In the genomic region with DNA sequence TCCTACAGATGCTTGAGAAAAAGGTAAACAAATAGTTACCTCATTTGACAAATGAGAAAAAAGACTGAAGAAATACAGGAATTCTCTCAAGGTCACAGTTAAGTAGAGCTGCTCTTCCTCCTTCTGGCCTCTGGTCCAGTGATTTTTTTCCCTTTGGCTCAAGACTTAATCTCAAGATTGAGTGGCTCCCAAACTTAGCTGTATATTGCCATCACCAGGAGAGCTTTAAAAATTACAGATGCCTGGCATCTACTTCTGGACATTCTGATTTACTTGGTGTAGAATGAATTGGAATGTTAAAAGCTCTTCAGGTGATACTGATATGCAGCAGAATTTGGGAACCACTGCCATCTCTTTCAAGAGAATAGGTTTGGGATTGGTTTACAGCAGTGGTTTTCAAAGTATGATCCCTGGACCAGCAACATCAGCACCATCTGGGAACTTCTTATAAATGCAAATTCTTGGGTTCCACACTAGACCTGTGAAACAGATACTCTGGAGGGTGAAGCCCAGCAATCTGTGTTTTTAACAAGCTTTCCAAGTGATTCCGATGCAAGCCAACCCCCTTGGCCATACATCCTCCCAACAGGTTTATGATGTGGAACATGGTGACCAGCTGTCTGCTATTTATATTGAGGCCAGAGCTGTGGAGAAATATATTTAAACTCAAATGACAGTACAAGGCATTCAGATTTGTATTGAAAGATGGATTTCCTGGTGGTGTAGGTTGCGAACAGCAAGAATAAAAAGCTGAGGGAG, we compare ENCODE assay signal across 23 cellular contexts.
DNase-seq lines count a peak whose midpoint lies in the region; ATAC-seq and TF ChIP-seq lines count a peak whose summit lies in the region.
"Had no signal": no experiment of that assay in that cellular context is flagged by ENCODE, and none has a peak within 500 bp of the region (broad histone marks: within the 10 kb centered on the region; RNA-seq: fewer than 3 reads in every experiment).

No MANE protein-coding gene starts in this region.

- no peak overlapping the region for H3K4me2 ChIP-seq in SK-N-SH
- H3K4me2 ChIP-seq: KMS-11 had no signal

- no peak overlapping the region for H3K9ac ChIP-seq in SK-N-SH
- H3K9ac ChIP-seq: KMS-11 had no signal

- POLR2A ChIA-PET in SK-N-SH (lab: Yijun Ruan, JAX), result no interaction called here

- CTCF ChIA-PET in SK-N-SH (lab: Yijun Ruan, JAX), result interaction anchor here (1.0 to 1.9 kb wide), 3 partner anchors 10 to 333 kb away, joined by 3 to 6 read pairs (median 4); partner anchors contain the start of gene RARB

- H2AFZ ChIP-seq in SK-N-SH (ENCODE audit: low read depth), result no peak overlapping the region

- TF ChIP-seq EP300 in SK-N-SH (IDR thresholded peaks at IDR 0.05; ENCODE audit: borderline replicate concordance in 1 of 2, low read depth in 1 of 2, low read length in 1 of 2), result no peak

- H3K79me2 ChIP-seq in SK-N-SH (ENCODE audit: insufficient read depth), result no peaks in the 10 kb centered on the region

- H3K27ac Mint-ChIP-seq in activated T-helper 1 cell treated with anti-CD3 and anti-CD28 coated beads, Interleukin-12 subunit alpha, Interleukin-12 subunit beta, Interleukin-2, Interleukin-4 antibody, amounts not matched to agents 30 ng/mL and 10 ng/mL and 1 ng/mL, durations not matched to agents 14 hours and 24 hours and 36 hours, result no peak overlapping the region
- H3K27ac Mint-ChIP-seq: activated CD4-positive, alpha-beta T cell treated with anti-CD3 and anti-CD28 coated beads for 36 hours; activated naive CD8-positive, alpha-beta T cell treated with anti-CD3 and anti-CD28 coated beads, Interleukin-2, amount 10 ng/mL, durations not matched to agents 7 days and 5 days; CD4-positive, alpha-beta T cell; progenitor cell of endocrine pancreas; stimulated activated naive B cell treated with anti-CD40 and anti-IgM and Interleukin-4, amounts not matched to agents 10 μg/mL and 1 μg/mL and 100 μg/mL, for 72 hours had no signal

- no peaks in the 10 kb centered on the region for H3K36me3 Mint-ChIP-seq in activated T-helper 1 cell treated with anti-CD3 and anti-CD28 coated beads, Interleukin-12 subunit alpha, Interleukin-12 subunit beta, Interleukin-2, Interleukin-4 antibody, amounts not matched to agents 30 ng/mL and 10 ng/mL and 1 ng/mL, durations not matched to agents 14 hours and 24 hours and 36 hours (ENCODE audit: low read depth)
- H3K36me3 Mint-ChIP-seq: activated naive CD8-positive, alpha-beta T cell treated with anti-CD3 and anti-CD28 coated beads, Interleukin-2, amount 10 ng/mL, durations not matched to agents 7 days and 5 days; stimulated activated naive B cell treated with anti-CD40 and anti-IgM and Interleukin-4, amounts not matched to agents 10 μg/mL and 1 μg/mL and 100 μg/mL, for 72 hours had no signal

- no peak overlapping the region for H3K4me3 Mint-ChIP-seq in activated T-helper 1 cell treated with anti-CD3 and anti-CD28 coated beads, Interleukin-12 subunit alpha, Interleukin-12 subunit beta, Interleukin-2, Interleukin-4 antibody, amounts not matched to agents 30 ng/mL and 10 ng/mL and 1 ng/mL, durations not matched to agents 14 hours and 24 hours and 36 hours
- H3K4me3 Mint-ChIP-seq: activated CD4-positive, alpha-beta T cell treated with anti-CD3 and anti-CD28 coated beads for 36 hours; activated naive CD8-positive, alpha-beta T cell treated with anti-CD3 and anti-CD28 coated beads, Interleukin-2, amount 10 ng/mL, durations not matched to agents 7 days and 5 days; CD4-positive, alpha-beta T cell; central memory CD8-positive, alpha-beta T cell; stimulated activated naive B cell treated with anti-CD40 and anti-IgM and Interleukin-4, amounts not matched to agents 10 μg/mL and 1 μg/mL and 100 μg/mL, for 72 hours had no signal

- no peaks in the 10 kb centered on the region; a peak in 1 of 4 replicates for H3K4me1 ChIP-seq in SK-N-SH (ENCODE audit: control insufficient read depth in 1 of 2, insufficient read depth in 2 of 2, low read depth in 1 of 2, low read length in 1 of 2)
- H3K4me1 ChIP-seq: suprapubic skin had no signal

- intact Hi-C loops in sciatic nerve (cut with DNase I), result no loop called here
- intact Hi-C loops in activated T-helper 1 cell treated with anti-CD3 and anti-CD28 coated beads, Interleukin-12 subunit alpha, Interleukin-12 subunit beta, Interleukin-2, Interleukin-4 antibody, amounts not matched to agents 30 ng/mL and 10 ng/mL and 1 ng/mL, durations not matched to agents 14 hours and 24 hours and 36 hours (cut with micrococcal nuclease), result no loop called here

- no peaks in the 10 kb centered on the region for H3F3A ChIP-seq in SK-N-SH (replicated peaks; ENCODE audit: insufficient read depth)

- H3K27me3 ChIP-seq in SK-N-SH (ENCODE audit: insufficient read depth), result no peaks in the 10 kb centered on the region
- H3K27me3 ChIP-seq: suprapubic skin had no signal

- DNase-seq in EL, result peak; percentile 6
- DNase-seq in SK-N-SH, result no peak
- DNase-seq in fibroblast of mammary gland (ENCODE audit: low read depth), result peak; percentile 10
- DNase-seq in sciatic nerve (ENCODE audit: low spot score), result no peak
- DNase-seq in amygdala (lab: John Stamatoyannopoulos, UW), result no peak
- no peak for DNase-seq in activated T-helper 1 cell treated with anti-CD3 and anti-CD28 coated beads, Interleukin-12 subunit alpha, Interleukin-12 subunit beta, Interleukin-2, Interleukin-4 antibody, amounts not matched to agents 30 ng/mL and 10 ng/mL and 1 ng/mL, durations not matched to agents 14 hours and 24 hours and 36 hours (ENCODE audit: low spot score)
- DNase-seq: activated CD4-positive, alpha-beta T cell treated with anti-CD3 and anti-CD28 coated beads for 36 hours; activated effector memory CD4-positive, alpha-beta T cell treated with anti-CD3 and anti-CD28 coated beads, Interleukin-2, amount 50 U/mL, for 16 hours; activated naive CD8-positive, alpha-beta T cell treated with anti-CD3 and anti-CD28 coated beads, Interleukin-2, amount 10 ng/mL, durations not matched to agents 7 days and 5 days; CD4-positive, alpha-beta T cell; H7; kidney glomerular epithelial cell; mesenchymal stem cell; NCI-H1436; NCI-H2107; stimulated activated naive B cell treated with anti-CD40 and anti-IgM and Interleukin-4, amounts not matched to agents 10 μg/mL and 1 μg/mL and 100 μg/mL, for 72 hours; T-helper 2 cell had no signal

- no peaks in the 10 kb centered on the region for H3K9me3 Mint-ChIP-seq in activated T-helper 1 cell treated with anti-CD3 and anti-CD28 coated beads, Interleukin-12 subunit alpha, Interleukin-12 subunit beta, Interleukin-2, Interleukin-4 antibody, amounts not matched to agents 30 ng/mL and 10 ng/mL and 1 ng/mL, durations not matched to agents 14 hours and 24 hours and 36 hours
- H3K9me3 Mint-ChIP-seq: activated naive CD8-positive, alpha-beta T cell treated with anti-CD3 and anti-CD28 coated beads, Interleukin-2, amount 10 ng/mL, durations not matched to agents 7 days and 5 days; stimulated activated naive B cell treated with anti-CD40 and anti-IgM and Interleukin-4, amounts not matched to agents 10 μg/mL and 1 μg/mL and 100 μg/mL, for 72 hours had no signal

- TF ChIP-seq CTCF in SK-N-SH (IDR thresholded peaks at IDR 0.05) (no peak), fibroblast of mammary gland (conservative IDR thresholded peaks at IDR 0.05; ENCODE audit: control insufficient read depth, insufficient read depth, low read depth, low read length) (no peak)

- H3K9me2 ChIP-seq in SK-N-SH, result no peaks in the 10 kb centered on the region

- TF ChIP-seq RAD21 in SK-N-SH (IDR thresholded peaks at IDR 0.05; ENCODE audit: low read length), result peak; percentile 29; the same call in 1 of the 2 replicates

- 50% methylated on average over 2 of the region's 2 CpGs for WGBS in SK-N-SH (ENCODE audit: low lambda C conversion rate)

- no peaks in the 10 kb centered on the region for H3K36me3 ChIP-seq in SK-N-SH (replicated peaks in 1 of 2; ENCODE audit: control insufficient read depth in 1 of 2, insufficient read depth in 2 of 2, low read length in 1 of 2)
- H3K36me3 ChIP-seq: suprapubic skin had no signal

- no peaks in the 10 kb centered on the region for H3K27me3 Mint-ChIP-seq in activated T-helper 1 cell treated with anti-CD3 and anti-CD28 coated beads, Interleukin-12 subunit alpha, Interleukin-12 subunit beta, Interleukin-2, Interleukin-4 antibody, amounts not matched to agents 30 ng/mL and 10 ng/mL and 1 ng/mL, durations not matched to agents 14 hours and 24 hours and 36 hours (ENCODE audit: insufficient read depth)
- H3K27me3 Mint-ChIP-seq: activated CD4-positive, alpha-beta T cell treated with anti-CD3 and anti-CD28 coated beads for 36 hours; activated naive CD8-positive, alpha-beta T cell treated with anti-CD3 and anti-CD28 coated beads, Interleukin-2, amount 10 ng/mL, durations not matched to agents 7 days and 5 days; CD4-positive, alpha-beta T cell; central memory CD8-positive, alpha-beta T cell; stimulated activated naive B cell treated with anti-CD40 and anti-IgM and Interleukin-4, amounts not matched to agents 10 μg/mL and 1 μg/mL and 100 μg/mL, for 72 hours had no signal

- H3K27ac ChIP-seq in SK-N-SH (ENCODE audit: low read depth in 2 of 2, low read length in 1 of 2), result no peak overlapping the region
- H3K27ac ChIP-seq: KMS-11, SK-N-MC, suprapubic skin had no signal

- H3K4me3 ChIP-seq in SK-N-SH (ENCODE audit: low read depth in 2 of 2, low read length in 1 of 2) (no peak overlapping the region), fibroblast of mammary gland (ENCODE audit: control insufficient read depth, low read depth, low read length) (no peak overlapping the region)
- H3K4me3 ChIP-seq: SK-N-MC, suprapubic skin had no signal

- ATAC-seq in sciatic nerve, result peak; percentile 42
- ATAC-seq in HG02852 (IDR thresholded peaks at IDR 0.05; ENCODE audit: unreplicated experiment), result no peak
- ATAC-seq: activated CD4-positive, alpha-beta T cell treated with anti-CD3 and anti-CD28 coated beads for 36 hours; stimulated activated naive B cell treated with anti-CD40 and anti-IgM and Interleukin-4, amounts not matched to agents 10 μg/mL and 1 μg/mL and 100 μg/mL, for 72 hours had no signal

- H4K20me1 ChIP-seq in SK-N-SH (ENCODE audit: insufficient read depth), result no peaks in the 10 kb centered on the region

- no peaks in the 10 kb centered on the region for H3K9me3 ChIP-seq in SK-N-SH
- H3K9me3 ChIP-seq: suprapubic skin had no signal

- H3K4me1 Mint-ChIP-seq in activated T-helper 1 cell treated with anti-CD3 and anti-CD28 coated beads, Interleukin-12 subunit alpha, Interleukin-12 subunit beta, Interleukin-2, Interleukin-4 antibody, amounts not matched to agents 30 ng/mL and 10 ng/mL and 1 ng/mL, durations not matched to agents 14 hours and 24 hours and 36 hours (ENCODE audit: low read depth), result no peaks in the 10 kb centered on the region
- H3K4me1 Mint-ChIP-seq: activated CD4-positive, alpha-beta T cell treated with anti-CD3 and anti-CD28 coated beads for 36 hours; activated naive CD8-positive, alpha-beta T cell treated with anti-CD3 and anti-CD28 coated beads, Interleukin-2, amount 10 ng/mL, durations not matched to agents 7 days and 5 days; central memory CD8-positive, alpha-beta T cell; stimulated activated naive B cell treated with anti-CD40 and anti-IgM and Interleukin-4, amounts not matched to agents 10 μg/mL and 1 μg/mL and 100 μg/mL, for 72 hours had no signal

Comparison
In these comparisons a context has a peak if more than half of its experiments do, and no peak if none do; other contexts are left out.
1. DNase-seq: peak in EL (single experiment) and fibroblast of mammary gland (single experiment); none in SK-N-SH (single experiment), sciatic nerve (single experiment), amygdala (0 of 56) and activated T-helper 1 cell treated with anti-CD3 and anti-CD28 coated beads, Interleukin-12 subunit alpha, Interleukin-12 subunit beta, Interleukin-2, Interleukin-4 antibody, amounts not matched to agents 30 ng/mL and 10 ng/mL and 1 ng/mL, durations not matched to agents 14 hours and 24 hours and 36 hours (single experiment).